Comparison of ENCODE assay signal across 28 cellular contexts in the genomic region with DNA sequence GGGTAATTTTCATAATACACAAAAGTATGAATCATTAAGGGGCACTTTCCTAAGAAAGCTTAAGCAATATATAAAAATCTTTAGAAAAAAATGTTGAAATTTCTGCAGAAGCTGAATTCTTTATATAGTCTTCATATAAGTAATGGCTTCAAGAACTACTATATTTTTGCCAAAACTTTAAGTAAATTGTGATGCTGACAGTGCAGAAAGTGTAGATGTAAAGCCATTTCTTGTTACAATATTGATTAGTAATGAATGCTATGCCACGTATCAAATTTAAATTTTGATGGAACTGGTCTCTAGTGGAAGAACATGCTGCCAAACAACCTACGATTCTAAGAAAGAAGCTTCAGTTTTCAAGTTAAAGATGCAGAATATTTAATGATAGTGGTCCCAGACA.
"Had no signal": no experiment of that assay in that cellular context is flagged by ENCODE, and none has a peak within 500 bp of the region (broad histone marks: within the 10 kb centered on the region; RNA-seq: fewer than 3 reads in every experiment).

No MANE protein-coding gene starts in this region.

- H3K27ac Mint-ChIP-seq: dendritic cell treated with granulocyte-macrophage colony-stimulating factor and Interleukin-4, amounts not matched to agents 40 ng/mL and 50 ng/mL, for 4 days; effector memory CD8-positive, alpha-beta T cell; endodermal cell had no signal

- H3K9me3 Mint-ChIP-seq: dendritic cell treated with granulocyte-macrophage colony-stimulating factor and Interleukin-4, amounts not matched to agents 40 ng/mL and 50 ng/mL, for 4 days; effector memory CD8-positive, alpha-beta T cell had no signal

- H3K27ac ChIP-seq: colonic mucosa, coronary artery, dorsolateral prefrontal cortex, epithelial cell of prostate, esophagus muscularis mucosa, esophagus squamous epithelium, foreskin keratinocyte, gastrocnemius medialis, gastroesophageal sphincter, heart left ventricle, heart right ventricle had no signal

- H3K27me3 Mint-ChIP-seq: dendritic cell treated with granulocyte-macrophage colony-stimulating factor and Interleukin-4, amounts not matched to agents 40 ng/mL and 50 ng/mL, for 4 days; effector memory CD8-positive, alpha-beta T cell had no signal

- H3K9me3 ChIP-seq: colonic mucosa, esophagus muscularis mucosa, esophagus squamous epithelium, gastrocnemius medialis, gastroesophageal sphincter, heart left ventricle had no signal

- DNase-seq: colonic mucosa; cortex of kidney; dermis blood vessel endothelial cell; dorsolateral prefrontal cortex; effector CD4-positive, alpha-beta T cell; effector CD8-positive, alpha-beta T cell; effector memory CD4-positive, alpha-beta T cell; effector memory CD8-positive, alpha-beta T cell; endodermal cell; erythroblast; esophagus squamous epithelium; foreskin fibroblast; foreskin keratinocyte; foreskin melanocyte; gastrocnemius medialis; glutamatergic neuron; head of caudate nucleus; heart left ventricle; heart right ventricle had no signal

- ATAC-seq: effector memory CD8-positive, alpha-beta T cell; esophagus mucosa; foreskin keratinocyte; gastrocnemius medialis; gastroesophageal sphincter; heart left ventricle; heart right ventricle had no signal

- H3K27me3 ChIP-seq: colonic mucosa, dorsolateral prefrontal cortex, esophagus muscularis mucosa, esophagus squamous epithelium, foreskin keratinocyte, gastrocnemius medialis, gastroesophageal sphincter, heart left ventricle, heart right ventricle had no signal

- H3K4me1 Mint-ChIP-seq: endodermal cell had no signal

- FAIRE-seq: colon, endometrium, endothelial cell of umbilical vein had no signal

- H3K4me1 ChIP-seq: colonic mucosa, esophagus muscularis mucosa, esophagus squamous epithelium, foreskin keratinocyte, gastrocnemius medialis, gastroesophageal sphincter, heart left ventricle, heart right ventricle had no signal

- H3K36me3 ChIP-seq: colonic mucosa, esophagus muscularis mucosa, esophagus squamous epithelium, gastrocnemius medialis, gastroesophageal sphincter, heart left ventricle, heart right ventricle had no signal

- H3K4me3 Mint-ChIP-seq: dendritic cell treated with granulocyte-macrophage colony-stimulating factor and Interleukin-4, amounts not matched to agents 40 ng/mL and 50 ng/mL, for 4 days; effector memory CD8-positive, alpha-beta T cell; endodermal cell had no signal

- H3K4me3 ChIP-seq: colonic mucosa, coronary artery, dorsolateral prefrontal cortex, esophagus muscularis mucosa, esophagus squamous epithelium, gastrocnemius medialis, gastroesophageal sphincter, heart left ventricle, heart right ventricle had no signal
